ENCODE assay signal across 1 cellular context in the genomic region with DNA sequence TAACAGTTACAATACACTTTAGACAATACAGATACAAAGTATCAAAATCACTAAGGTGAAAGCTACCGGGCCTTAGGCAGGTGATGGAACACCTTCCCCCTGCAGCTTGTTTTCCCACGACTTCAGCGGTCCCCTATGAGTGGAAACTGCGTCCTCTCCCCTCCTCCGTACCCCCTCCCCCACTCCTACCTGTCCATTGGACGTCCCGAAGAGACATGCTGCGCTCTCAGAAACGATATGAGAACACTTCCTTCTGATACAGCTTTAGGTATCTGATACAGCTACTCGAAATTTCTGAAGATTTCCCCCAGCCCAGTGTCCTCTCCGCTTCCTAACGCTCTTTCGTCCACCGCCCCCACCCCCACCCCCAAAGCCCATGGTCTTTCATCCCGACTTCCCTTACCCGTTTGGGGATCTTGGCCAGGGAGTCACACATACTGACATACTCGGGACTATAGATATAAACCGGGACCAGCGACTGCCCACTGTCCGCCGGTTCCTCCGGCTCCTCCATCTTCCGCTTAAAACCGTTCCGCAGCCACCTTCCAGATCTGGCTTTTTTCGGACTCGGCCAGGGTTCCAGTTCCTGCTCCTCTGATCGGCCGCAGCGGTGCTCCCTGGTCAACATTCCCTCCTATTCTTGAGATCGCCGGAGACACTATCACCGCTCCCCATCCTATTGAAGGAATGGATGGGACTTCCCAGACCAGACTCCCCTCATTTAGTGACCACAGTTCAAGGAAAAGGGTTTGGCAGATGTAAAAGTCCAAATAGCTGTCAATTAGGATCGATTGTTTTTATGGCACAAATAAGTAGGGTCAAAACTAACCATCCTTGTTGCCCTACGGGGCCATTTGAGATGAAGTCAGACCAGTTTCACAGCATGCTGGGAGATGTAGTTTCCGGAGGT.
TF ChIP-seq lines count a peak whose summit lies in the region.

A gene (minus strand): TSS at position 596 of the 910 bp plus-strand sequence. CDS start 82 bp downstream, at position 514.

TF ChIP-seq in K562, 482 proteins besides CTCF, POLR2A, EP300 and RAD21 (continued from another document and continues in another):
- TF ChIP-seq, protein P1, sequence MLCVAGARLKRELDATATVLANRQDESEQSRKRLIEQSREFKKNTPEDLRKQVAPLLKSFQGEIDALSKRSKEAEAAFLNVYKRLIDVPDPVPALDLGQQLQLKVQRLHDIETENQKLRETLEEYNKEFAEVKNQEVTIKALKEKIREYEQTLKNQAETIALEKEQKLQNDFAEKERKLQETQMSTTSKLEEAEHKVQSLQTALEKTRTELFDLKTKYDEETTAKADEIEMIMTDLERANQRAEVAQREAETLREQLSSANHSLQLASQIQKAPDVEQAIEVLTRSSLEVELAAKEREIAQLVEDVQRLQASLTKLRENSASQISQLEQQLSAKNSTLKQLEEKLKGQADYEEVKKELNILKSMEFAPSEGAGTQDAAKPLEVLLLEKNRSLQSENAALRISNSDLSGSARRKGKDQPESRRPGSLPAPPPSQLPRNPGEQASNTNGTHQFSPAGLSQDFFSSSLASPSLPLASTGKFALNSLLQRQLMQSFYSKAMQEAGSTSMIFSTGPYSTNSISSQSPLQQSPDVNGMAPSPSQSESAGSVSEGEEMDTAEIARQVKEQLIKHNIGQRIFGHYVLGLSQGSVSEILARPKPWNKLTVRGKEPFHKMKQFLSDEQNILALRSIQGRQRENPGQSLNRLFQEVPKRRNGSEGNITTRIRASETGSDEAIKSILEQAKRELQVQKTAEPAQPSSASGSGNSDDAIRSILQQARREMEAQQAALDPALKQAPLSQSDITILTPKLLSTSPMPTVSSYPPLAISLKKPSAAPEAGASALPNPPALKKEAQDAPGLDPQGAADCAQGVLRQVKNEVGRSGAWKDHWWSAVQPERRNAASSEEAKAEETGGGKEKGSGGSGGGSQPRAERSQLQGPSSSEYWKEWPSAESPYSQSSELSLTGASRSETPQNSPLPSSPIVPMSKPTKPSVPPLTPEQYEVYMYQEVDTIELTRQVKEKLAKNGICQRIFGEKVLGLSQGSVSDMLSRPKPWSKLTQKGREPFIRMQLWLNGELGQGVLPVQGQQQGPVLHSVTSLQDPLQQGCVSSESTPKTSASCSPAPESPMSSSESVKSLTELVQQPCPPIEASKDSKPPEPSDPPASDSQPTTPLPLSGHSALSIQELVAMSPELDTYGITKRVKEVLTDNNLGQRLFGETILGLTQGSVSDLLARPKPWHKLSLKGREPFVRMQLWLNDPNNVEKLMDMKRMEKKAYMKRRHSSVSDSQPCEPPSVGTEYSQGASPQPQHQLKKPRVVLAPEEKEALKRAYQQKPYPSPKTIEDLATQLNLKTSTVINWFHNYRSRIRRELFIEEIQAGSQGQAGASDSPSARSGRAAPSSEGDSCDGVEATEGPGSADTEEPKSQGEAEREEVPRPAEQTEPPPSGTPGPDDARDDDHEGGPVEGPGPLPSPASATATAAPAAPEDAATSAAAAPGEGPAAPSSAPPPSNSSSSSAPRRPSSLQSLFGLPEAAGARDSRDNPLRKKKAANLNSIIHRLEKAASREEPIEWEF (CRISPR knock-in tag; IDR thresholded peaks at IDR 0.05) = no peak
- TF ChIP-seq KLF10 (CRISPR knock-in tag; IDR thresholded peaks at IDR 0.05) (no peak), SOX6 (IDR thresholded peaks at IDR 0.05) (peak; percentile 37; the same call in 1 of the 2 replicates), HMG20B (CRISPR knock-in tag; IDR thresholded peaks at IDR 0.05) (no peak), SAFB2 (IDR thresholded peaks at IDR 0.05; ENCODE audit: borderline replicate concordance, low read depth, low read length, severe bottlenecking) (no peak), SRF (CRISPR knock-in tag; IDR thresholded peaks at IDR 0.05) (no peak), NRF1 (conservative IDR thresholded peaks at IDR 0.05 in 1 of 2, IDR thresholded peaks at IDR 0.05 in 1 of 2) (no peak), CBX8 (IDR thresholded peaks at IDR 0.05; ENCODE audit: borderline replicate concordance, extremely low read depth, low read depth, low read length, poor library complexity, severe bottlenecking) (no peak), PTTG1 (tag; IDR thresholded peaks at IDR 0.05; ENCODE audit: low read depth) (no peak), JUNB (CRISPR knock-in tag; conservative IDR thresholded peaks at IDR 0.05) (no peak), CBX2 (IDR thresholded peaks at IDR 0.05; ENCODE audit: insufficient read depth, low read length, poor library complexity, severe bottlenecking) (no peak), ZNF232 (CRISPR knock-in tag; IDR thresholded peaks at IDR 0.05) (no peak), TBP (optimal IDR thresholded peaks at IDR 0.05; ENCODE audit: low read depth, low read length) (peak; percentile 43), MAZ (CRISPR knock-in tag; conservative IDR thresholded peaks at IDR 0.05 in 1 of 2, IDR thresholded peaks at IDR 0.05 in 1 of 2) (no peak; a peak in 1 of 4 replicates), TAF7 (tag; IDR thresholded peaks at IDR 0.05) (no peak), RBFOX2 (IDR thresholded peaks at IDR 0.05; ENCODE audit: low read depth, low read length) (peak; percentile 56), BHLHE40 (IDR thresholded peaks at IDR 0.05; ENCODE audit: low read length) (no peak), RBM39 (optimal IDR thresholded peaks at IDR 0.05; ENCODE audit: low read depth, low read length) (no peak), ZNF766 (CRISPR knock-in tag; conservative IDR thresholded peaks at IDR 0.05) (peak; percentile 77), NBN (IDR thresholded peaks at IDR 0.05; ENCODE audit: low read depth) (0 out of 2 replicates have a peak, but pooled peaks have one; percentile 64), KDM1A (IDR thresholded peaks at IDR 0.05) (no peak)
- TF ChIP-seq, protein P2, sequence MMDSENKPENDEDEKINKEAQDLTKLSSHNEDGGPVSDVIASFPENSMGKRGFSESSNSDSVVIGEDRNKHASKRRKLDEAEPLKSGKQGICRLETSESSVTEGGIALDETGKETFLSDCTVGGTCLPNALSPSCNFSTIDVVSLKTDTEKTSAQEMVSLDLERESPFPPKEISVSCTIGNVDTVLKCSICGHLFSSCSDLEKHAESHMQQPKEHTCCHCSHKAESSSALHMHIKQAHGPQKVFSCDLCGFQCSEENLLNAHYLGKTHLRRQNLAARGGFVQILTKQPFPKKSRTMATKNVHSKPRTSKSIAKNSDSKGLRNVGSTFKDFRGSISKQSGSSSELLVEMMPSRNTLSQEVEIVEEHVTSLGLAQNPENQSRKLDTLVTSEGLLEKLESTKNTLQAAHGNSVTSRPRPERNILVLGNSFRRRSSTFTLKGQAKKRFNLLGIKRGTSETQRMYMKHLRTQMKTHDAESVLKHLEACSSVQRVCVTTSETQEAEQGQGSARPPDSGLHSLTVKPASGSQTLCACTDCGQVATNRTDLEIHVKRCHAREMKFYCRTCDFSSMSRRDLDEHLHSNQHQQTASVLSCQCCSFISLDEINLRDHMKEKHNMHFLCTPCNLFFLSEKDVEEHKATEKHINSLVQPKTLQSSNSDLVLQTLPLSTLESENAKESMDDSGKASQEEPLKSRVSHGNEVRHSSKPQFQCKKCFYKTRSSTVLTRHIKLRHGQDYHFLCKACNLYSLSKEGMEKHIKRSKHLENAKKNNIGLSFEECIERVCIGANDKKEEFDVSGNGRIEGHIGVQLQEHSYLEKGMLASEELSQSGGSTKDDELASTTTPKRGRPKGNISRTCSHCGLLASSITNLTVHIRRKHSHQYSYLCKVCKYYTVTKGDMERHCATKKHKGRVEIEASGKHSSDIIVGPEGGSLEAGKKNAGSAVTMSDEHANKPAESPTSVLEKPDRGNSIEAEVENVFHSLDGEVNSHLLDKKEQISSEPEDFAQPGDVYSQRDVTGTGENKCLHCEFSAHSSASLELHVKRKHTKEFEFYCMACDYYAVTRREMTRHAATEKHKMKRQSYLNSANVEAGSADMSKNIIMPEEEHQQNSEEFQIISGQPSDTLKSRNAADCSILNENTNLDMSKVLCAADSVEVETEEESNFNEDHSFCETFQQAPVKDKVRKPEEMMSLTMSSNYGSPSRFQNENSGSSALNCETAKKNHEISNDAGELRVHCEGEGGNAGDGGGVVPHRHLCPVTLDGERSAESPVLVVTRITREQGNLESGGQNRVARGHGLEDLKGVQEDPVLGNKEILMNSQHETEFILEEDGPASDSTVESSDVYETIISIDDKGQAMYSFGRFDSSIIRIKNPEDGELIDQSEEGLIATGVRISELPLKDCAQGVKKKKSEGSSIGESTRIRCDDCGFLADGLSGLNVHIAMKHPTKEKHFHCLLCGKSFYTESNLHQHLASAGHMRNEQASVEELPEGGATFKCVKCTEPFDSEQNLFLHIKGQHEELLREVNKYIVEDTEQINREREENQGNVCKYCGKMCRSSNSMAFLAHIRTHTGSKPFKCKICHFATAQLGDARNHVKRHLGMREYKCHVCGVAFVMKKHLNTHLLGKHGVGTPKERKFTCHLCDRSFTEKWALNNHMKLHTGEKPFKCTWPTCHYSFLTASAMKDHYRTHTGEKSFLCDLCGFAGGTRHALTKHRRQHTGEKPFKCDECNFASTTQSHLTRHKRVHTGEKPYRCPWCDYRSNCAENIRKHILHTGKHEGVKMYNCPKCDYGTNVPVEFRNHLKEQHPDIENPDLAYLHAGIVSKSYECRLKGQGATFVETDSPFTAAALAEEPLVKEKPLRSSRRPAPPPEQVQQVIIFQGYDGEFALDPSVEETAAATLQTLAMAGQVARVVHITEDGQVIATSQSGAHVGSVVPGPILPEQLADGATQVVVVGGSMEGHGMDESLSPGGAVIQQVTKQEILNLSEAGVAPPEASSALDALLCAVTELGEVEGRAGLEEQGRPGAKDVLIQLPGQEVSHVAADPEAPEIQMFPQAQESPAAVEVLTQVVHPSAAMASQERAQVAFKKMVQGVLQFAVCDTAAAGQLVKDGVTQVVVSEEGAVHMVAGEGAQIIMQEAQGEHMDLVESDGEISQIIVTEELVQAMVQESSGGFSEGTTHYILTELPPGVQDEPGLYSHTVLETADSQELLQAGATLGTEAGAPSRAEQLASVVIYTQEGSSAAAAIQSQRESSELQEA (IDR thresholded peaks at IDR 0.05; ENCODE audit: low read depth) = no peak
- TF ChIP-seq, protein P3, sequence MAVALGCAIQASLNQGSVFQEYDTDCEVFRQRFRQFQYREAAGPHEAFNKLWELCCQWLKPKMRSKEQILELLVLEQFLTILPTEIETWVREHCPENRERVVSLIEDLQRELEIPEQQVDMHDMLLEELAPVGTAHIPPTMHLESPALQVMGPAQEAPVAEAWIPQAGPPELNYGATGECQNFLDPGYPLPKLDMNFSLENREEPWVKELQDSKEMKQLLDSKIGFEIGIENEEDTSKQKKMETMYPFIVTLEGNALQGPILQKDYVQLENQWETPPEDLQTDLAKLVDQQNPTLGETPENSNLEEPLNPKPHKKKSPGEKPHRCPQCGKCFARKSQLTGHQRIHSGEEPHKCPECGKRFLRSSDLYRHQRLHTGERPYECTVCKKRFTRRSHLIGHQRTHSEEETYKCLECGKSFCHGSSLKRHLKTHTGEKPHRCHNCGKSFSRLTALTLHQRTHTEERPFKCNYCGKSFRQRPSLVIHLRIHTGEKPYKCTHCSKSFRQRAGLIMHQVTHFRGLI (CRISPR knock-in tag; IDR thresholded peaks at IDR 0.05) = no peak
- TF ChIP-seq, protein P4, sequence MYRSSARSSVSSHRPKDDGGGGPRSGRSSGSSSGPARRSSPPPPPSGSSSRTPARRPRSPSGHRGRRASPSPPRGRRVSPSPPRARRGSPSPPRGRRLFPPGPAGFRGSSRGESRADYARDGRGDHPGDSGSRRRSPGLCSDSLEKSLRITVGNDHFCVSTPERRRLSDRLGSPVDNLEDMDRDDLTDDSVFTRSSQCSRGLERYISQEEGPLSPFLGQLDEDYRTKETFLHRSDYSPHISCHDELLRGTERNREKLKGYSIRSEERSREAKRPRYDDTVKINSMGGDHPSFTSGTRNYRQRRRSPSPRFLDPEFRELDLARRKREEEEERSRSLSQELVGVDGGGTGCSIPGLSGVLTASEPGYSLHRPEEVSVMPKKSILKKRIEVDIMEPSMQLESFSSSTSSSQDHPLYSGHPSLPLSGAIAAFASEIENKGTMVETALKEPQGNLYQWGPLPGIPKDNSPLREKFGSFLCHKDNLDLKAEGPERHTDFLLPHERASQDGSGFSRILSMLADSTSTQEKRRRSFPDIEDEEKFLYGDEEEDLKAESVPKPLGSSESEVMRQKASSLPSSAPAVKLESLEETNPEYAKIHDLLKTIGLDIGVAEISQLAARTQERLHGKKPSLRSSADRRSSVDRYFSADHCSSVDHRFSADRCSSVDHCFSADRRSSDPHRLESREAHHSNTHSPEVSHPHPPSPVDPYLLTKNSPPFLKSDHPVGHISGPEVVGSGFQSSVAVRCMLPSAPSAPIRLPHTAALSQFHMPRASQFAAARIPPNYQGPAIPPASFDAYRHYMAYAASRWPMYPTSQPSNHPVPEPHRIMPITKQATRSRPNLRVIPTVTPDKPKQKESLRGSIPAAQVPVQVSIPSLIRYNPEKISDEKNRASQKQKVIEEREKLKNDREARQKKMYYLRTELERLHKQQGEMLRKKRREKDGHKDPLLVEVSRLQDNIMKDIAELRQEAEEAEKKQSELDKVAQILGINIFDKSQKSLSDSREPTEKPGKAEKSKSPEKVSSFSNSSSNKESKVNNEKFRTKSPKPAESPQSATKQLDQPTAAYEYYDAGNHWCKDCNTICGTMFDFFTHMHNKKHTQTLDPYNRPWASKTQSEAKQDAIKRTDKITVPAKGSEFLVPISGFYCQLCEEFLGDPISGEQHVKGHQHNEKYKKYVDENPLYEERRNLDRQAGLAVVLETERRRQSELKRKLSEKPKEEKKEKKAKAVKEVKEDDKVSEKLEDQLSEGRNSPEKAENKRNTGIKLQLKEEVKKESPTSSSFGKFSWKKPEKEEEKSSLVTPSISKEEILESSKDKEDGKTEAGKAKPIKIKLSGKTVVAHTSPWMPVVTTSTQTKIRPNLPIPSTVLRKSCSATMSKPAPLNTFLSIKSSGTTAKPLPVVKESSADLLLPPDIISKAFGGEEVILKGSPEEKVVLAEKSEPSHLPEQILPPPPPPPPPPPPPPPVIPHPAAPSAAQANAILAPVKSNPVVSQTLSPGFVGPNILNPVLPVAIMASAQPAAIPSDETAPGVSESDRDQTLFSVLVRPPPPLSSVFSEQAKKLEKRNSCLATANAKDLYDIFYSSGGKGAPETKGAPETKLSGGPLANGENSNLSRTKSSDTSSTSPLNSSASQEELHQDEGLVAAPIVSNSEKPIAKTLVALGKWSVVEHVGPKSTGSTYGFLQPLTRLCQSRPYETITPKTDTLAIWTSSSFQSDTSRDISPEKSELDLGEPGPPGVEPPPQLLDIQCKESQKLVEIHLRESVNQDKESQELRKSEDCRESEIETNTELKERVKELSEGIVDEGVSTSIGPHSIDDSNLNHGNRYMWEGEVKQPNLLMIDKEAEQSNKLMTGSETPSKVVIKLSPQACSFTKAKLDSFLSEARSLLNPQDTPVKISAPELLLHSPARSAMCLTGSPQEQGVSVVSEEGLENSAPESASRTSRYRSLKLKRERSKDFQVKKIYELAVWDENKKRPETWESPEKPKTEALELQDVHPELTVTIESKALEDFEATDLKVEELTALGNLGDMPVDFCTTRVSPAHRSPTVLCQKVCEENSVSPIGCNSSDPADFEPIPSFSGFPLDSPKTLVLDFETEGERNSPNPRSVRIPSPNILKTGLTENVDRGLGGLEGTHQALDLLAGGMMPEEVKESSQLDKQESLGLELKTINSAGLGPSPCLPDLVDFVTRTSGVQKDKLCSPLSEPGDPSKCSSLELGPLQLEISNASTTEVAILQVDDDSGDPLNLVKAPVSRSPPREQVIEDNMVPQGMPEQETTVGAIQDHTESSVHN (IDR thresholded peaks at IDR 0.05; ENCODE audit: borderline replicate concordance in 1 of 2, low read depth in 1 of 2) = no peak
